ENCODE assay signal across 18 cellular contexts in the genomic region with DNA sequence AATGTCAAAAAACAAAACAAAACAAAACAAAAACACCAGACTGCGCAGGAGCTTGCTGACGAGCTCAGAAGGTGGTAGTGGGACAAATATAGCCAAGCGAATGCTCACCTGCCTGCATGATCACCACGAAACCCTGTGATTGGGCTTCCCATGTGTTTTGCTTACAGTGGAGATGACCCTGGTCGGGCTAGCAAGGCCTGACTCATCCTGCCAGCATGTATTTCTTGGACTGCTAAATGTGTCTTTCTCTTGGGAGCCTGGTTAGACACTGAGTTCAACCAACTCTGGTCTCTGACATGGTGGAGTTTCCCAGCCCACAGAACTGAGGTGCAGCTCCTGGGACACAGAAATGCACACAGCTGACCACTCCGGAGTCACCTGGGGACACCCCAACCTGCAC. TPM values are rescaled to one million over a fixed set of nuclear protein-coding genes. Genes with fewer than 3 reads are reported as not detected.
DNase-seq lines count a peak whose midpoint lies in the region; ATAC-seq and TF ChIP-seq lines count a peak whose summit lies in the region.
"Had no signal": no experiment of that assay in that cellular context is flagged by ENCODE, and none has a peak within 500 bp of the region (broad histone marks: within the 10 kb centered on the region; RNA-seq: fewer than 3 reads in every experiment).

No MANE protein-coding gene starts in this region.

- no peak overlapping the region for H4K91ac ChIP-seq in IMR-90 (ENCODE audit: insufficient read depth, low read depth, low read length)

- no peaks in the 10 kb centered on the region for H3K79me1 ChIP-seq in IMR-90 (ENCODE audit: low read depth in 1 of 2, low read length in 2 of 2)

- H3K36me3 Mint-ChIP-seq in endothelial cell (ENCODE audit: low read depth, unreplicated experiment): no peaks in the 10 kb centered on the region
- H3K36me3 Mint-ChIP-seq: activated naive CD8-positive, alpha-beta T cell treated with anti-CD3 and anti-CD28 coated beads for 36 hours had no signal

- intact Hi-C loops in IMR-90 (cut with micrococcal nuclease): no loop called here

- dilution Hi-C loops in IMR-90 (cut with HindIII; ENCODE audit: low sequenced_read_pairs, unreplicated experiment): no loop called here

- no peak overlapping the region for H3K18ac ChIP-seq in IMR-90 (ENCODE audit: low read depth, low read length)

- TF ChIP-seq CTCF in AG10803 (conservative IDR thresholded peaks at IDR 0.05; ENCODE audit: low read length) (no peak), IMR-90 (conservative IDR thresholded peaks at IDR 0.05; ENCODE audit: low read depth, low read length) (no peak), cardiac fibroblast (IDR thresholded peaks at IDR 0.05; ENCODE audit: low read depth, low read length) (no peak), osteoblast (IDR thresholded peaks at IDR 0.05; ENCODE audit: extremely low read depth, low read depth, low read length) (no peak), endothelial cell (IDR thresholded peaks at IDR 0.05; ENCODE audit: unreplicated experiment) (no peak)

- no peak overlapping the region for H4K8ac ChIP-seq in IMR-90 (ENCODE audit: low read depth in 2 of 2, low read length in 2 of 2)

- H3K27me3 Mint-ChIP-seq in endothelial cell (ENCODE audit: unreplicated experiment): peaks cover 4% of the 10 kb centered on the region
- H3K27me3 Mint-ChIP-seq: activated naive CD8-positive, alpha-beta T cell treated with anti-CD3 and anti-CD28 coated beads for 36 hours had no signal

- H4K20me1 ChIP-seq in IMR-90 (ENCODE audit: insufficient read depth, low read length) (no peaks in the 10 kb centered on the region), osteoblast (ENCODE audit: insufficient read depth, low read length) (no peaks in the 10 kb centered on the region)

- CTCF ChIA-PET in IMR-90 (lab: Yijun Ruan, JAX): no interaction called here

- H2BK120ac ChIP-seq in IMR-90 (ENCODE audit: low read depth, low read length): no peak overlapping the region

- no peak overlapping the region for H2BK20ac ChIP-seq in IMR-90 (ENCODE audit: low read depth, low read length)

- H3K9me1 ChIP-seq in IMR-90 (ENCODE audit: insufficient read depth, low read length): 0 out of 2 replicates have a peak, but pooled peaks cover 3% of the 10 kb centered on the region

- H3K4me3 ChIP-seq in AG10803 (ENCODE audit: low read length) (no peak overlapping the region), IMR-90 (ENCODE audit: insufficient read depth, low read depth, low read length) (no peak overlapping the region), cardiac fibroblast (replicated peaks in 1 of 2; ENCODE audit: low read depth in 2 of 2, low read length in 2 of 2) (no peak overlapping the region), osteoblast (ENCODE audit: insufficient read depth, low read length) (no peak overlapping the region)
- H3K4me3 ChIP-seq: hepatocyte, prostate gland, testis had no signal

- H3K27ac Mint-ChIP-seq in endothelial cell (ENCODE audit: unreplicated experiment): no peak overlapping the region
- H3K27ac Mint-ChIP-seq: activated naive CD8-positive, alpha-beta T cell treated with anti-CD3 and anti-CD28 coated beads for 36 hours had no signal

- H3K4me2 ChIP-seq in IMR-90 (ENCODE audit: low read depth, low read length) (0 out of 2 replicates have a peak overlapping the region, but pooled peaks have one; percentile 11), osteoblast (ENCODE audit: insufficient read depth, low read length) (peak overlapping the region; percentile 65)
- H3K4me2 ChIP-seq: hepatocyte had no signal

- H2BK15ac ChIP-seq in IMR-90 (ENCODE audit: low read depth, low read length): no peak overlapping the region

- ATAC-seq in IMR-90 (ENCODE audit: low read depth): peak; percentile 93
- ATAC-seq: activated CD4-positive, CD25-positive, alpha-beta regulatory T cell treated with anti-CD3 and anti-CD28 coated beads, Interleukin-2, amount 50 U/mL, for 24 hours had no signal

- peak overlapping the region; percentile 67 for H2AFZ ChIP-seq in IMR-90 (replicated peaks; ENCODE audit: low read length, poor library complexity)
- no peak overlapping the region for H2AFZ ChIP-seq in osteoblast (ENCODE audit: low read length)
- H2AFZ ChIP-seq: hepatocyte had no signal

- no peak overlapping the region for H4K5ac ChIP-seq in IMR-90 (ENCODE audit: low read depth, low read length)

- H3K27me3 ChIP-seq in IMR-90 (ENCODE audit: control insufficient read depth, insufficient read depth, low read length): no peaks in the 10 kb centered on the region
- H3K27me3 ChIP-seq in osteoblast (ENCODE audit: insufficient read depth, low read length): no peaks in the 10 kb centered on the region
- H3K27me3 ChIP-seq: hepatocyte, testis had no signal

- peaks cover 2% of the 10 kb centered on the region; the same call in 1 of the 2 replicates for H3K4me1 ChIP-seq in IMR-90 (ENCODE audit: control insufficient read depth, insufficient read depth, low read length)
- peaks cover 21% of the 10 kb centered on the region for H3K4me1 ChIP-seq in osteoblast (ENCODE audit: insufficient read depth, low read length)
- H3K4me1 ChIP-seq: prostate gland, testis had no signal

- H3K14ac ChIP-seq in IMR-90 (replicated peaks; ENCODE audit: low read depth, low read length): no peak overlapping the region

- H2AK9ac ChIP-seq in IMR-90 (replicated peaks; ENCODE audit: low read depth, low read length, poor library complexity): no peak overlapping the region

- H3K56ac ChIP-seq in IMR-90 (ENCODE audit: extremely low read depth, insufficient read depth, low read length): no peak overlapping the region

- no peak overlapping the region for H3K9ac ChIP-seq in IMR-90 (ENCODE audit: low read depth, low read length)

- in situ Hi-C loops in IMR-90 (cut with MboI; ENCODE audit: low sequenced_read_pairs): no loop called here

- H2AK5ac ChIP-seq in IMR-90 (ENCODE audit: low read depth, low read length): no peak overlapping the region

- no peaks in the 10 kb centered on the region for H3K4me1 Mint-ChIP-seq in endothelial cell (ENCODE audit: unreplicated experiment)

- H3K9me3 ChIP-seq in IMR-90 (ENCODE audit: control insufficient read depth, insufficient read depth, low read length): no peaks in the 10 kb centered on the region
- H3K9me3 ChIP-seq in osteoblast (ENCODE audit: low read depth, low read length): no peaks in the 10 kb centered on the region
- H3K9me3 ChIP-seq: prostate gland, testis had no signal

- 0 out of 2 replicates have a peak, but pooled peaks have one; percentile 2 for TF ChIP-seq RAD21 in IMR-90 (IDR thresholded peaks at IDR 0.05; ENCODE audit: low read length)

- no peaks in the 10 kb centered on the region for H3K9me3 Mint-ChIP-seq in endothelial cell (ENCODE audit: unreplicated experiment)
- H3K9me3 Mint-ChIP-seq: activated naive CD8-positive, alpha-beta T cell treated with anti-CD3 and anti-CD28 coated beads for 36 hours had no signal

- TF ChIP-seq POLR2A in IMR-90 (IDR thresholded peaks at IDR 0.05; ENCODE audit: low read depth, low read length): no peak

- BruUV-seq in IMR-90 (replicated peaks; lab: Mats Ljungman, UMichigan): no TSS peak

- no peak overlapping the region for H3K4me3 Mint-ChIP-seq in endothelial cell (ENCODE audit: unreplicated experiment)
- H3K4me3 Mint-ChIP-seq: activated naive CD8-positive, alpha-beta T cell treated with anti-CD3 and anti-CD28 coated beads for 36 hours had no signal

- peak; percentile 58 for DNase-seq in AG10803 (ENCODE audit: low read depth)
- DNase-seq in IMR-90: peak; percentile 89
- peak; percentile 36 to 76 for DNase-seq in cardiac fibroblast (ENCODE audit: low read depth in 2 of 2)
- peak; percentile 94 for DNase-seq in osteoblast (ENCODE audit: insufficient read length, low spot score, missing footprints)
- DNase-seq in activated gamma-delta T cell treated with Interleukin-2 at 50 U/mL for 16 hours: no peak
- no peak for DNase-seq in HT-29 (ENCODE audit: low spot score)
- no peak for DNase-seq in activated T-cell treated with anti-CD3 and anti-CD28 coated beads, Interleukin-2, amount 50 U/mL, for 1 hour
- DNase-seq in endothelial cell (ENCODE audit: low spot score): no peak
- DNase-seq: activated CD8-positive, alpha-beta memory T cell treated with anti-CD3 and anti-CD28 coated beads, Interleukin-2, amount 50 U/mL, for 48 hours; activated naive CD8-positive, alpha-beta T cell treated with anti-CD3 and anti-CD28 coated beads for 36 hours; AML-193; NCI-H774; T-helper 2 cell; testis had no signal

- H3K27ac ChIP-seq in IMR-90 (ENCODE audit: insufficient read depth, low read length) (no peak overlapping the region), osteoblast (ENCODE audit: low read depth, low read length) (peak overlapping the region; percentile 1)
- H3K27ac ChIP-seq: hepatocyte, prostate gland, RWPE1, testis had no signal

- H3K4ac ChIP-seq in IMR-90 (ENCODE audit: low read depth, low read length): no peak overlapping the region

- H3K79me2 ChIP-seq in osteoblast (ENCODE audit: insufficient read depth, low read length): no peaks in the 10 kb centered on the region
- H3K79me2 ChIP-seq: hepatocyte had no signal

- no peaks in the 10 kb centered on the region for H3K36me3 ChIP-seq in IMR-90 (ENCODE audit: control insufficient read depth, insufficient read depth, low read length)
- H3K36me3 ChIP-seq in osteoblast (ENCODE audit: insufficient read depth, low read length): no peaks in the 10 kb centered on the region
- H3K36me3 ChIP-seq: prostate gland had no signal

- WGBS in IMR-90 (ENCODE audit: extremely low coverage in 2 of 2, insufficient read length in 1 of 2), 2 experiments: no CpG with 5 or more reads among the region's 6 CpGs

- POLR2A ChIA-PET in IMR-90 (lab: Charles Lee; ENCODE audit: unreplicated experiment): no interaction called here

- H3K23ac ChIP-seq in IMR-90 (ENCODE audit: low read depth, low read length): no peak overlapping the region

- no peak overlapping the region for H2BK5ac ChIP-seq in IMR-90 (ENCODE audit: low read depth, low read length, poor library complexity, severe bottlenecking)

RNA-seq across cellular contexts. Expression of a gene that starts 30.7 kb away (rescaled TPM):
- 1.8 and 2.5 TPM in 2 replicates for total RNA-seq in IMR-90 (2012; rRNA removed)
- polyA plus RNA-seq in IMR-90 (2012; rRNA removed): 3.8 and 4.8 TPM in 2 replicates
- 2.9 and 15.4 TPM in 2 replicates for polyA plus RNA-seq in IMR-90 (2012; cell fraction: cytosol; rRNA removed)
- 61.4 and 76.2 TPM in 2 replicates for polyA plus RNA-seq in IMR-90 (2012; cell fraction: nucleus; rRNA removed; ENCODE audit: low replicate concordance)
- total RNA-seq in osteoblast: 2.7 and 3.3 TPM in 2 replicates
- 73.5 and 75.7 TPM in 2 replicates for total RNA-seq in HT-29 (2014; rRNA removed; shearing (Covaris generic))
- not detected for total RNA-seq in endothelial cell (ENCODE audit: unreplicated experiment)

RNA-seq across cellular contexts. Expression of a gene that starts 32.7 kb away (rescaled TPM):
- total RNA-seq in IMR-90 (2012; rRNA removed) (138 and 189 TPM in 2 replicates), osteoblast (139 and 163 TPM in 2 replicates), endothelial cell (ENCODE audit: unreplicated experiment) (83.4 TPM)
- polyA plus RNA-seq in IMR-90 (2012; rRNA removed): 51.1 and 61.7 TPM in 2 replicates
- polyA plus RNA-seq in IMR-90 (2012; cell fraction: cytosol; rRNA removed): 17.9 and 21.7 TPM in 2 replicates
- polyA plus RNA-seq in IMR-90 (2012; cell fraction: nucleus; rRNA removed; ENCODE audit: low replicate concordance): 14.0 and 58.9 TPM in 2 replicates
- total RNA-seq in HT-29 (2014; rRNA removed; shearing (Covaris generic)): 133 and 166 TPM in 2 replicates

RNA-seq across cellular contexts. Expression of a gene that starts 37.6 kb away (rescaled TPM):
- total RNA-seq in IMR-90 (2012; rRNA removed) (not detected in 2 replicates), osteoblast (not detected in 2 replicates), endothelial cell (ENCODE audit: unreplicated experiment) (not detected)
- not detected in 2 replicates for polyA plus RNA-seq in IMR-90 (2012; rRNA removed)
- 0.04 TPM in 1 of 2 replicates, not detected in the other for polyA plus RNA-seq in IMR-90 (2012; cell fraction: cytosol; rRNA removed)
- 0.25 and 0.48 TPM in 2 replicates for polyA plus RNA-seq in IMR-90 (2012; cell fraction: nucleus; rRNA removed; ENCODE audit: low replicate concordance)
- total RNA-seq in HT-29 (2014; rRNA removed; shearing (Covaris generic)): 0.18 and 2.5 TPM in 2 replicates
- total RNA-seq: hepatocyte had no signal
- polyA plus RNA-seq: hepatocyte had no signal

RNA-seq across cellular contexts. Expression of a gene that starts 59.6 kb away (rescaled TPM):
- total RNA-seq in IMR-90 (2012; rRNA removed) (not detected in 2 replicates), osteoblast (under 0.01 TPM in 1 of 2 replicates, not detected in the other), endothelial cell (ENCODE audit: unreplicated experiment) (0.46 TPM)
- not detected in 2 replicates for polyA plus RNA-seq in IMR-90 (2012; rRNA removed)
- polyA plus RNA-seq in IMR-90 (2012; cell fraction: cytosol; rRNA removed): not detected in 2 replicates
- polyA plus RNA-seq in IMR-90 (2012; cell fraction: nucleus; rRNA removed; ENCODE audit: low replicate concordance): 0.17 and 0.40 TPM in 2 replicates
- 0.46 TPM in 1 of 2 replicates, not detected in the other for total RNA-seq in HT-29 (2014; rRNA removed; shearing (Covaris generic))

Comparison
In these comparisons a context has a peak if more than half of its experiments do, and no peak if none do; other contexts are left out.
1. DNase-seq: peak in AG10803 (single experiment), IMR-90 (single experiment), cardiac fibroblast (2 of 2) and osteoblast (single experiment); none in activated gamma-delta T cell treated with Interleukin-2 at 50 U/mL for 16 hours (single experiment), HT-29 (single experiment), activated T-cell treated with anti-CD3 and anti-CD28 coated beads, Interleukin-2, amount 50 U/mL, for 1 hour (single experiment) and endothelial cell (single experiment).
2. RNA of a gene that starts 30.7 kb away (total RNA-seq): 73.5 to 75.7 TPM in HT-29; 2.7 to 3.3 TPM in osteoblast, 1.8 to 2.5 TPM in IMR-90 and not detected in endothelial cell (single experiment); every median in the first group is over 10 times any median in the second.